In genomic region chr19:42267644-42268141, GRCh38 we compare ENCODE assay signal across 6 cellular contexts. TPM values are rescaled to one million over a fixed set of nuclear protein-coding genes. Genes with fewer than 3 reads are reported as not detected.
DNase-seq lines count a peak whose midpoint lies in the region; ATAC-seq and TF ChIP-seq lines count a peak whose summit lies in the region.

No MANE protein-coding gene starts in this region.

- no peak for TF ChIP-seq CTCF in HCT116 (IDR thresholded peaks at IDR 0.05 in 2 of 3, conservative IDR thresholded peaks at IDR 0.05 in 1 of 3; ENCODE audit: borderline replicate concordance in 1 of 3, insufficient read depth in 1 of 3, low read depth in 2 of 3, low read length in 2 of 3)
- TF ChIP-seq CTCF in dorsolateral prefrontal cortex (IDR thresholded peaks at IDR 0.05 in 54 of 56, conservative IDR thresholded peaks at IDR 0.05 in 2 of 56; ENCODE audit: low read depth in 1 of 56, partially characterized antibody in 56 of 56) = no peak

- H3K9ac ChIP-seq in HCT116 (ENCODE audit: low read length) = peak overlapping the region; percentile 74
- H3K9ac ChIP-seq in rectal smooth muscle tissue (ENCODE audit: low read length) = peak overlapping the region; percentile 66

- peak overlapping the region; percentile 64 for H2AFZ ChIP-seq in HCT116 (ENCODE audit: low read depth, low read length, poor library complexity, severe bottlenecking)

- H3K79me2 ChIP-seq in HCT116 (ENCODE audit: insufficient read depth, low read length) = peaks cover 16% of the 10 kb centered on the region

- no peak for ATAC-seq in HCT116
- no peak for ATAC-seq in GM21825 (IDR thresholded peaks at IDR 0.05; ENCODE audit: unreplicated experiment)
- no peak for ATAC-seq in HG03571 (IDR thresholded peaks at IDR 0.05; ENCODE audit: unreplicated experiment)

- TSS peak; percentile 96 for BruUV-seq in HCT116 (replicated peaks; lab: Mats Ljungman, UMichigan)

- H4K20me1 ChIP-seq in HCT116 (ENCODE audit: insufficient read depth) = no peaks in the 10 kb centered on the region

- no peaks in the 10 kb centered on the region for H3K9me3 ChIP-seq in HCT116 (ENCODE audit: control insufficient read depth in 1 of 2, insufficient read depth in 1 of 2, low read depth in 1 of 2, low read length in 2 of 2)

- no peaks in the 10 kb centered on the region for H3K27me3 ChIP-seq in HCT116 (ENCODE audit: insufficient read depth, low read length)
- no peaks in the 10 kb centered on the region for H3K27me3 ChIP-seq in dorsolateral prefrontal cortex
- H3K27me3 ChIP-seq in rectal smooth muscle tissue (ENCODE audit: control insufficient read depth, insufficient read depth, low read length) = no peaks in the 10 kb centered on the region

- intact Hi-C loops in HCT116 (cut with micrococcal nuclease) (loop anchor here (1.0 kb wide), 1 partner anchor 9 kb away; no protein-coding TSS in a partner anchor), dorsolateral prefrontal cortex (cut with DNase I) (loop anchor here (1.0 to 2.0 kb wide), 3 partner anchors 12 to 16 kb away; partner anchors contain the start of gene ERF (in 1 of the 2))

- H3K4me3 ChIP-seq in HCT116 (replicated peaks in 1 of 2; ENCODE audit: low read depth in 1 of 2, low read length in 2 of 2) (peak overlapping the region; percentile 41 to 74), dorsolateral prefrontal cortex (peak overlapping the region; percentile 38 to 99 (median 82)), rectal smooth muscle tissue (ENCODE audit: low read length) (peak overlapping the region; percentile 70)

- RAD21 ChIA-PET in HCT116 (lab: Charles Lee; ENCODE audit: low non-redundant PET in 1 of 2, low total read pairs in 2 of 2, uncharacterized antibody in 2 of 2, unreplicated experiment in 2 of 2) = no interaction called here

- no peak for TF ChIP-seq POLR2A in HCT116 (IDR thresholded peaks at IDR 0.05; ENCODE audit: borderline replicate concordance, extremely low read depth, insufficient read depth, insufficient read length)

- POLR2A ChIA-PET in HCT116 (lab: Charles Lee) = no interaction called here

- H3K9me2 ChIP-seq in HCT116 (ENCODE audit: insufficient read depth) = no peaks in the 10 kb centered on the region

- CTCF ChIA-PET in HCT116 (lab: Charles Lee) = interaction anchor here (1.2 kb wide), 1 partner anchor 23 kb away, joined by 3 read pairs; no protein-coding TSS in a partner anchor

- peak overlapping the region; percentile 93 for H3K4me2 ChIP-seq in HCT116 (ENCODE audit: low read length)

- H3K27ac ChIP-seq in HCT116 (ENCODE audit: low read depth, low read length) (peak overlapping the region; percentile 72), dorsolateral prefrontal cortex (peak overlapping the region; percentile 78 to 100 (median 99)), rectal smooth muscle tissue (ENCODE audit: low read depth, low read length) (peak overlapping the region; percentile 91)

- DNase-seq in HCT116 (ENCODE audit: low read depth, low spot score) = no peak
- DNase-seq in dorsolateral prefrontal cortex = peak in 2 of 10 donors; percentile 43 to 48
- no peak for DNase-seq in hypothalamus (lab: John Stamatoyannopoulos, UW)

- H3K36me3 ChIP-seq in HCT116 (ENCODE audit: control insufficient read depth in 1 of 2, insufficient read depth in 2 of 2, low read length in 2 of 2) = no peaks in the 10 kb centered on the region
- H3K36me3 ChIP-seq in rectal smooth muscle tissue (ENCODE audit: control insufficient read depth, insufficient read depth, low read length) = no peaks in the 10 kb centered on the region

- peaks cover 23 to 32% of the 10 kb centered on the region in 2 experiments for H3K4me1 ChIP-seq in HCT116 (ENCODE audit: control insufficient read depth in 1 of 2, insufficient read depth in 2 of 2, low read length in 2 of 2)
- H3K4me1 ChIP-seq in rectal smooth muscle tissue (ENCODE audit: control insufficient read depth, insufficient read depth, low read length) = peaks cover 24% of the 10 kb centered on the region

- no peak for TF ChIP-seq RAD21 in HCT116 (IDR thresholded peaks at IDR 0.05; ENCODE audit: low read depth)

TF ChIP-seq in HCT116, 20 proteins besides CTCF, POLR2A, EP300 and RAD21:
- TF ChIP-seq FOSL1 (IDR thresholded peaks at IDR 0.05; ENCODE audit: low read depth) (no peak), POLR2AphosphoS5 (IDR thresholded peaks at IDR 0.05; ENCODE audit: low read depth, low read length) (no peak), SP1 (IDR thresholded peaks at IDR 0.05; ENCODE audit: low read depth) (no peak), REST (IDR thresholded peaks at IDR 0.05; ENCODE audit: low read depth) (no peak), ZNF274 (IDR thresholded peaks at IDR 0.05; ENCODE audit: low read depth, low read length) (no peak), ELF1 (IDR thresholded peaks at IDR 0.05; ENCODE audit: borderline replicate concordance, low read depth) (no peak), EZH2 (IDR thresholded peaks at IDR 0.05) (no peak), EGR1 (IDR thresholded peaks at IDR 0.05; ENCODE audit: low read depth) (no peak), ATF3 (IDR thresholded peaks at IDR 0.05) (no peak), MAX (IDR thresholded peaks at IDR 0.05) (no peak), TCF7L2 (IDR thresholded peaks at IDR 0.05; ENCODE audit: borderline replicate concordance, extremely low read depth, insufficient read depth, insufficient read length) (no peak), ZBTB33 (IDR thresholded peaks at IDR 0.05; ENCODE audit: extremely low read depth, insufficient replicate concordance, low read length) (no peak), CEBPB (IDR thresholded peaks at IDR 0.05; ENCODE audit: low read depth) (no peak), CBX3 (IDR thresholded peaks at IDR 0.05; ENCODE audit: low read depth) (no peak), SRF (IDR thresholded peaks at IDR 0.05; ENCODE audit: low read depth) (no peak), YY1 (IDR thresholded peaks at IDR 0.05; ENCODE audit: extremely low read depth, insufficient replicate concordance, low read depth, low read length) (no peak)

RNA-seq across cellular contexts. Expression of gene CIC, which starts 1.4 kb away (rescaled TPM):
- total RNA-seq in HCT116 (2021; ENCODE audit: unreplicated experiment) (52.0 TPM), dorsolateral prefrontal cortex (100 to 1,000 TPM in 70 of 120 experiments, 10 to 100 TPM in 50; 76.5 to 169 (median 103) TPM)
- polyA plus RNA-seq in HCT116 (2012) = 43.4 and 44.2 TPM in 2 replicates

RNA-seq across cellular contexts. Expression of gene ERF, which starts 12.8 kb away (rescaled TPM):
- total RNA-seq in HCT116 (2021; ENCODE audit: unreplicated experiment) (96.1 TPM), dorsolateral prefrontal cortex (100 to 1,000 TPM in 3 of 120 experiments, 10 to 100 TPM in 117; 22.2 to 145 (median 47.8) TPM)
- 55.7 and 62.1 TPM in 2 replicates for polyA plus RNA-seq in HCT116 (2012)

RNA-seq across cellular contexts. Expression of gene GSK3A, which starts 25.3 kb away (rescaled TPM):
- total RNA-seq in HCT116 (2021; ENCODE audit: unreplicated experiment) = 57.2 TPM
- polyA plus RNA-seq in HCT116 (2012) = 58.8 and 65.6 TPM in 2 replicates
- total RNA-seq in dorsolateral prefrontal cortex = 100 to 1,000 TPM in 36 of 120 experiments, 10 to 100 TPM in 84; 60.1 to 130 (median 91.3) TPM

RNA-seq across cellular contexts. Expression of gene PRR19, which starts 34.2 kb away (rescaled TPM):
- 0.93 TPM for total RNA-seq in HCT116 (2021; ENCODE audit: unreplicated experiment)
- 0.77 and 1.1 TPM in 2 replicates for polyA plus RNA-seq in HCT116 (2012)
- 1 to 10 TPM in 112 of 120 experiments, under 1 TPM in 8; 0.46 to 5.4 (median 2.1) TPM for total RNA-seq in dorsolateral prefrontal cortex

RNA-seq across cellular contexts. Expression of gene PAFAH1B3, which starts 34.7 kb away (rescaled TPM):
- total RNA-seq in HCT116 (2021; ENCODE audit: unreplicated experiment) = 110 TPM
- polyA plus RNA-seq in HCT116 (2012) = 130 TPM in 2 replicates
- total RNA-seq in dorsolateral prefrontal cortex = 10 to 100 TPM; 16.2 to 58.0 (median 31.5) TPM
